In the genomic region with DNA sequence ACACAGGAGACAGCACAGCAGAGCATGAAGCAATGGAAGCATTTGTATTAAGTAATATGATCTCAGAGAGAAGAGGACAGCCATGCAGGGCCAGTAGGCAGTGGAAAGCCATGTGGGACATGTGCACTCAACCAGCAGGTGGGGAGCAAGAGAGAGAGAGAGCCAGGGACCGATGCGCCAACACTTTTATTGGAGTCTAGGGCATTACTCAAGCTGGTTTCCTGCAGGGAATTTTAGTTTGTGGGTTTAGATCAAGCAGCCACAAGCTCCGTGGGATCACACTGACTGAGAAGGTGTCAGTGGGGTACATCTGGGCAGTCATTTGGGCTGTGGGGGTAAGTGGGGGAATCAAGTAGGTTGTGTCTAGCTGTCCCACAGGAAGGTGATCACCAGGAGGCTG, we compare ENCODE assay signal across 15 cellular contexts.
DNase-seq lines count a peak whose midpoint lies in the region; ATAC-seq and TF ChIP-seq lines count a peak whose summit lies in the region.
"Had no signal": no experiment of that assay in that cellular context is flagged by ENCODE, and none has a peak within 500 bp of the region (broad histone marks: within the 10 kb centered on the region; RNA-seq: fewer than 3 reads in every experiment).

No MANE protein-coding gene starts in this region.

- H3K36me3 ChIP-seq in neural progenitor cell (no peaks in the 10 kb centered on the region), GM23338 (ENCODE audit: insufficient read depth) (no peaks in the 10 kb centered on the region)

- H3K9ac ChIP-seq in neural progenitor cell: no peak overlapping the region

- H3K27me3 Mint-ChIP-seq in neural progenitor cell (ENCODE audit: insufficient read depth, low read depth) (peaks cover 4% of the 10 kb centered on the region), GM23338 (ENCODE audit: insufficient read depth, low read depth, poor library complexity) (peaks cover 6% of the 10 kb centered on the region)
- H3K27me3 Mint-ChIP-seq: CD4-positive, alpha-beta T cell had no signal

- peak; percentile 57 for DNase-seq in NCI-H82 (lab: John Stamatoyannopoulos, UW)
- DNase-seq in NCI-H82 treated with DMSO at 0.1 percent for 48 hours (lab: John Stamatoyannopoulos, UW; ENCODE audit: unreplicated experiment): no peak
- DNase-seq in NCI-H187 treated with DMSO at 0.1 percent for 48 hours (lab: John Stamatoyannopoulos, UW): peak; percentile 4
- peak; percentile 1 for DNase-seq in NCI-H526 treated with DMSO at 0.1 percent for 48 hours (lab: John Stamatoyannopoulos, UW)
- no peak for DNase-seq in neural progenitor cell (ENCODE audit: low spot score)
- no peak for DNase-seq in ecto neural progenitor cell (ENCODE audit: low spot score)
- no peak for DNase-seq in GM23338 (ENCODE audit: low spot score)
- DNase-seq: C1 segment of cervical spinal cord; Calu3; CD4-positive, alpha-beta T cell; DMS 273 treated with DMSO at 0.1 percent for 48 hours; GOT3; H9 had no signal

- ATAC-seq in GM23338: no peak
- ATAC-seq: GM12878 had no signal

- H3K4me3 ChIP-seq in neural progenitor cell (no peak overlapping the region), GM23338 (no peak overlapping the region)
- H3K4me3 ChIP-seq: GM12878 had no signal

- H3F3A ChIP-seq in neural progenitor cell (ENCODE audit: low read depth): no peaks in the 10 kb centered on the region
- no peaks in the 10 kb centered on the region for H3F3A ChIP-seq in GM23338 (replicated peaks; ENCODE audit: low read depth)

- no peaks in the 10 kb centered on the region for H3K9me2 ChIP-seq in GM23338 (ENCODE audit: insufficient read depth)

- H3K4me2 ChIP-seq in neural progenitor cell (no peak overlapping the region), GM23338 (no peak overlapping the region)

- H4K20me1 ChIP-seq in neural progenitor cell (ENCODE audit: low read depth) (no peaks in the 10 kb centered on the region), GM23338 (replicated peaks; ENCODE audit: insufficient read depth) (no peaks in the 10 kb centered on the region)

- TF ChIP-seq CTCF in neural progenitor cell (IDR thresholded peaks at IDR 0.05): no peak
- no peak for TF ChIP-seq CTCF in GM23338 (conservative IDR thresholded peaks at IDR 0.05; ENCODE audit: low read depth in 2 of 2)

- H3K4me1 Mint-ChIP-seq in neural progenitor cell: peaks cover 3% of the 10 kb centered on the region
- H3K4me1 Mint-ChIP-seq in GM23338: no peaks in the 10 kb centered on the region; the same call in 2 of the 3 replicates
- H3K4me1 Mint-ChIP-seq: B cell, H9 had no signal

- H3K9me3 ChIP-seq in neural progenitor cell (ENCODE audit: low read depth): peaks cover 6% of the 10 kb centered on the region

- H3K9me3 Mint-ChIP-seq in neural progenitor cell: peaks cover 13% of the 10 kb centered on the region
- H3K9me3 Mint-ChIP-seq in GM23338: peaks cover 3% of the 10 kb centered on the region; the same call in 2 of the 3 replicates

- no peaks in the 10 kb centered on the region for H3K27me3 ChIP-seq in neural progenitor cell
- no peaks in the 10 kb centered on the region for H3K27me3 ChIP-seq in GM23338 (ENCODE audit: insufficient read depth)

- no peaks in the 10 kb centered on the region for H3K4me1 ChIP-seq in neural progenitor cell
- no peaks in the 10 kb centered on the region for H3K4me1 ChIP-seq in GM23338 (ENCODE audit: insufficient read depth)

- H2AFZ ChIP-seq in neural progenitor cell (replicated peaks): no peak overlapping the region
- H2AFZ ChIP-seq in GM23338: no peak overlapping the region

- H3K27ac Mint-ChIP-seq in neural progenitor cell: peak overlapping the region; percentile 30
- no peak overlapping the region for H3K27ac Mint-ChIP-seq in GM23338
- H3K27ac Mint-ChIP-seq: B cell; CD4-positive, alpha-beta T cell; H9 had no signal

- H3K4me3 Mint-ChIP-seq in neural progenitor cell (no peak overlapping the region), GM23338 (no peak overlapping the region)
- H3K4me3 Mint-ChIP-seq: B cell; CD4-positive, alpha-beta T cell; H9 had no signal

- H3K27ac ChIP-seq in neural progenitor cell: no peak overlapping the region
- H3K27ac ChIP-seq in GM23338 (ENCODE audit: low read depth): no peak overlapping the region

- H3K79me2 ChIP-seq in neural progenitor cell (ENCODE audit: low read depth) (no peaks in the 10 kb centered on the region), GM23338 (replicated peaks; ENCODE audit: insufficient read depth) (no peaks in the 10 kb centered on the region)

- H3K36me3 Mint-ChIP-seq in neural progenitor cell (no peaks in the 10 kb centered on the region), GM23338 (ENCODE audit: low read depth) (peaks cover 2% of the 10 kb centered on the region; the same call in 1 of the 3 replicates)

TF ChIP-seq in GM23338, 12 proteins besides CTCF, POLR2A, EP300 and RAD21:
- TF ChIP-seq POLR2AphosphoS5 (IDR thresholded peaks at IDR 0.05; ENCODE audit: low read depth) (no peak), EZH2phosphoT487 (IDR thresholded peaks at IDR 0.05; ENCODE audit: unreplicated experiment) (no peak), CREB1 (CRISPR knock-in tag; IDR thresholded peaks at IDR 0.05; ENCODE audit: low read depth) (no peak), NANOG (IDR thresholded peaks at IDR 0.05; ENCODE audit: borderline replicate concordance) (no peak)
- TF ChIP-seq, protein P1, sequence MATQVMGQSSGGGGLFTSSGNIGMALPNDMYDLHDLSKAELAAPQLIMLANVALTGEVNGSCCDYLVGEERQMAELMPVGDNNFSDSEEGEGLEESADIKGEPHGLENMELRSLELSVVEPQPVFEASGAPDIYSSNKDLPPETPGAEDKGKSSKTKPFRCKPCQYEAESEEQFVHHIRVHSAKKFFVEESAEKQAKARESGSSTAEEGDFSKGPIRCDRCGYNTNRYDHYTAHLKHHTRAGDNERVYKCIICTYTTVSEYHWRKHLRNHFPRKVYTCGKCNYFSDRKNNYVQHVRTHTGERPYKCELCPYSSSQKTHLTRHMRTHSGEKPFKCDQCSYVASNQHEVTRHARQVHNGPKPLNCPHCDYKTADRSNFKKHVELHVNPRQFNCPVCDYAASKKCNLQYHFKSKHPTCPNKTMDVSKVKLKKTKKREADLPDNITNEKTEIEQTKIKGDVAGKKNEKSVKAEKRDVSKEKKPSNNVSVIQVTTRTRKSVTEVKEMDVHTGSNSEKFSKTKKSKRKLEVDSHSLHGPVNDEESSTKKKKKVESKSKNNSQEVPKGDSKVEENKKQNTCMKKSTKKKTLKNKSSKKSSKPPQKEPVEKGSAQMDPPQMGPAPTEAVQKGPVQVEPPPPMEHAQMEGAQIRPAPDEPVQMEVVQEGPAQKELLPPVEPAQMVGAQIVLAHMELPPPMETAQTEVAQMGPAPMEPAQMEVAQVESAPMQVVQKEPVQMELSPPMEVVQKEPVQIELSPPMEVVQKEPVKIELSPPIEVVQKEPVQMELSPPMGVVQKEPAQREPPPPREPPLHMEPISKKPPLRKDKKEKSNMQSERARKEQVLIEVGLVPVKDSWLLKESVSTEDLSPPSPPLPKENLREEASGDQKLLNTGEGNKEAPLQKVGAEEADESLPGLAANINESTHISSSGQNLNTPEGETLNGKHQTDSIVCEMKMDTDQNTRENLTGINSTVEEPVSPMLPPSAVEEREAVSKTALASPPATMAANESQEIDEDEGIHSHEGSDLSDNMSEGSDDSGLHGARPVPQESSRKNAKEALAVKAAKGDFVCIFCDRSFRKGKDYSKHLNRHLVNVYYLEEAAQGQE (IDR thresholded peaks at IDR 0.05; ENCODE audit: unreplicated experiment): no peak

Comparison
In these comparisons a context has a peak if more than half of its experiments do, and no peak if none do; other contexts are left out.
1. DNase-seq: peak in NCI-H82 (single experiment), NCI-H187 treated with DMSO at 0.1 percent for 48 hours (single experiment) and NCI-H526 treated with DMSO at 0.1 percent for 48 hours (single experiment); none in NCI-H82 treated with DMSO at 0.1 percent for 48 hours (single experiment), neural progenitor cell (single experiment), ecto neural progenitor cell (single experiment) and GM23338 (single experiment).